In genomic region chr11:30800904-30801303, GRCh38 we compare ENCODE assay signal across 2 cellular contexts.
TF ChIP-seq lines count a peak whose summit lies in the region.

No MANE protein-coding gene starts in this region.

TF ChIP-seq in liver, 16 proteins besides CTCF, POLR2A, EP300 and RAD21 (continued from another document):
- TF ChIP-seq MAX (IDR thresholded peaks at IDR 0.05) = no peak

TF ChIP-seq in HepG2, 621 proteins besides CTCF, POLR2A, EP300 and RAD21 (continued from another document):
- no peak for TF ChIP-seq ZNF253 (CRISPR knock-in tag; IDR thresholded peaks at IDR 0.05; ENCODE audit: borderline replicate concordance)
- no peak for TF ChIP-seq IRF1 (CRISPR knock-in tag; IDR thresholded peaks at IDR 0.05; ENCODE audit: low read depth)
- no peak for TF ChIP-seq ZFP90 (CRISPR knock-in tag; IDR thresholded peaks at IDR 0.05; ENCODE audit: borderline replicate concordance)
- TF ChIP-seq ZSCAN20 (CRISPR knock-in tag; IDR thresholded peaks at IDR 0.05; ENCODE audit: borderline replicate concordance) = no peak
- TF ChIP-seq GABPB1 (CRISPR knock-in tag; IDR thresholded peaks at IDR 0.05) = no peak
- no peak for TF ChIP-seq PAXIP1 (CRISPR knock-in tag; conservative IDR thresholded peaks at IDR 0.05)
- no peak for TF ChIP-seq MYC (CRISPR knock-in tag; IDR thresholded peaks at IDR 0.05; ENCODE audit: borderline replicate concordance)
- TF ChIP-seq THAP8 (CRISPR knock-in tag; IDR thresholded peaks at IDR 0.05; ENCODE audit: borderline replicate concordance) = no peak
- no peak for TF ChIP-seq SOX5 (CRISPR knock-in tag; IDR thresholded peaks at IDR 0.05; ENCODE audit: borderline replicate concordance)
